In genomic region chr16:15536813-15537212, GRCh38 we compare ENCODE assay signal across 20 cellular contexts.
DNase-seq lines count a peak whose midpoint lies in the region; ATAC-seq and TF ChIP-seq lines count a peak whose summit lies in the region.
"Had no signal": no experiment of that assay in that cellular context is flagged by ENCODE, and none has a peak within 500 bp of the region (broad histone marks: within the 10 kb centered on the region; RNA-seq: fewer than 3 reads in every experiment).

No MANE protein-coding gene starts in this region.

- H3K4me1 ChIP-seq in A673 (ENCODE audit: insufficient read depth, low read length, poor library complexity, severe bottlenecking), result no peaks in the 10 kb centered on the region

- POLR2A ChIA-PET in A673 (lab: Charles Lee; ENCODE audit: low non-redundant PET), result no interaction called here

- ATAC-seq in GM21515 (IDR thresholded peaks at IDR 0.05; ENCODE audit: unreplicated experiment), result no peak
- ATAC-seq: CD8-positive, alpha-beta T cell; PC-3; SK-N-SH treated with all-trans-retinoic acid at 6 μM for 48 hours had no signal

- H3K4me3 ChIP-seq in A673 (ENCODE audit: low read depth, low read length, poor library complexity, severe bottlenecking), result no peak overlapping the region
- H3K4me3 ChIP-seq: BLaER1 treated with 17β-estradiol and CSF1 and Interleukin-3, amounts not matched to agents 10 nM and 100 nM; MG63 had no signal

- TF ChIP-seq CTCF in A673 (conservative IDR thresholded peaks at IDR 0.05; ENCODE audit: low read depth, low read length), result no peak

- CTCF ChIA-PET in A673 (lab: Charles Lee), result no interaction called here

- no peaks in the 10 kb centered on the region for H3K9me3 ChIP-seq in A673 (ENCODE audit: low read depth, low read length, poor library complexity, severe bottlenecking)
- H3K9me3 ChIP-seq: MG63 had no signal

- no peak overlapping the region for H3K27ac ChIP-seq in A673 (ENCODE audit: low read depth, low read length, poor library complexity, severe bottlenecking)
- H3K27ac ChIP-seq: BLaER1 treated with 17β-estradiol and CSF1 and Interleukin-3, amounts not matched to agents 10 nM and 100 nM had no signal

- intact Hi-C loops in A673 (cut with micrococcal nuclease; ENCODE audit: unreplicated experiment), result no loop called here

- H3K27me3 ChIP-seq in A673 (replicated peaks; ENCODE audit: insufficient read depth, low read depth, low read length, poor library complexity), result no peaks in the 10 kb centered on the region
- H3K27me3 ChIP-seq: BLaER1 treated with 17β-estradiol and CSF1 and Interleukin-3, amounts not matched to agents 10 nM and 100 nM; MG63 had no signal

- no TSS peak for BruUV-seq in A673 (replicated peaks; lab: Mats Ljungman, UMichigan)

- no peaks in the 10 kb centered on the region for H3K36me3 ChIP-seq in A673 (ENCODE audit: insufficient read depth, low read length, poor library complexity, severe bottlenecking)
- H3K36me3 ChIP-seq: BLaER1 treated with 17β-estradiol and CSF1 and Interleukin-3, amounts not matched to agents 10 nM and 100 nM; MG63 had no signal

- DNase-seq in A673 (ENCODE audit: low spot score) (peak; percentile 62), DMS 273 (lab: John Stamatoyannopoulos, UW; ENCODE audit: unreplicated experiment) (peak; percentile 92), NCI-H446 treated with DMSO at 0.1 percent for 48 hours (lab: John Stamatoyannopoulos, UW) (peak; percentile 38), cerebellum (ENCODE audit: low spot score) (peak; percentile 13), SK-N-DZ (ENCODE audit: low spot score) (no peak), mucosa of gallbladder (ENCODE audit: low spot score) (no peak)
- DNase-seq: CD8-positive, alpha-beta T cell; DMS53; GF-D8; IMR-90; Karpas-422; MG63; NCI-H1417; NCI-H2029 treated with DMSO at 0.1 percent for 48 hours; PC-3; RPMI8226; SHP77 had no signal

Comparison
In these comparisons a context has a peak if more than half of its experiments do, and no peak if none do; other contexts are left out.
1. DNase-seq: peak in A673 (single experiment), DMS 273 (single experiment), NCI-H446 treated with DMSO at 0.1 percent for 48 hours (single experiment) and cerebellum (single experiment); none in SK-N-DZ (single experiment) and mucosa of gallbladder (single experiment).